In genomic region chr20:32592022-32592421, GRCh38 we compare ENCODE assay signal across 27 cellular contexts.
"Had no signal": no experiment of that assay in that cellular context is flagged by ENCODE, and none has a peak within 500 bp of the region (broad histone marks: within the 10 kb centered on the region; RNA-seq: fewer than 3 reads in every experiment).

No MANE protein-coding gene starts in this region.

- H3K4me2 ChIP-seq: smooth muscle cell had no signal

- H3K4me3 ChIP-seq: ovary, psoas muscle, skin epidermis, smooth muscle cell, spleen, suprapubic skin, testis, tibial artery, transverse colon, upper lobe of right lung, uterus had no signal

- H3K9ac ChIP-seq: parathyroid adenoma had no signal

- H3K79me2 ChIP-seq: parathyroid adenoma had no signal

- H3K9me3 ChIP-seq: ovary, psoas muscle, spleen, suprapubic skin, testis, tibial artery, transverse colon, upper lobe of right lung, uterus had no signal

- H3K4me1 ChIP-seq: parathyroid adenoma, psoas muscle, suprapubic skin, testis, tibial artery, transverse colon, upper lobe of right lung, uterus had no signal

- H3K27me3 ChIP-seq: ovary, testis, upper lobe of right lung, uterus had no signal

- H3K27ac ChIP-seq: ovary, parathyroid adenoma, psoas muscle, skin epidermis, spleen, suprapubic skin, testis, tibial artery, transverse colon, upper lobe of right lung, uterus had no signal

- ATAC-seq: naive thymus-derived CD8-positive, alpha-beta T cell; natural killer cell treated with Interleukin-12 subunit alpha and Interleukin-12 subunit beta and Interleukin-15 and Interleukin-18, amount 100 ng/mL, for 72 hours; psoas muscle; sciatic nerve; stimulated activated memory B cell treated with anti-CD40 and anti-IgM and Interleukin-4, amounts not matched to agents 10 μg/mL and 1 μg/mL and 100 μg/mL, for 72 hours; stimulated activated naive CD8-positive, alpha-beta T cell treated with anti-CD3 and anti-CD28 coated beads, Interleukin-15, amount 100 ng/mL, for 72 hours; stimulated activated naive CD8-positive, alpha-beta T cell treated with anti-CD3 and anti-CD28 coated beads, Interleukin-15, Interleukin-2, amounts not matched to agents 100 U/mL and 50 U/mL, for 24 hours; upper lobe of right lung had no signal

- H2AFZ ChIP-seq: parathyroid adenoma had no signal

- H3K36me3 ChIP-seq: ovary, spleen, suprapubic skin, tibial artery, transverse colon, upper lobe of right lung, uterus had no signal

- DNase-seq: naive thymus-derived CD8-positive, alpha-beta T cell; nephron progenitor cell; occipital lobe; ovary; psoas muscle; spleen; stimulated activated CD4-positive, alpha-beta T cell treated with anti-CD3 and anti-CD28 coated beads, Interleukin-12 subunit alpha, Interleukin-12 subunit beta, amount 100 ng/mL, for 4 hours; stimulated activated CD4-positive, alpha-beta T cell treated with anti-CD3 and anti-CD28 coated beads, Interleukin-1b, Interleukin-23, amount 100 ng/mL, for 48 hours; stimulated activated CD4-positive, alpha-beta T cell treated with anti-CD3 and anti-CD28 coated beads, Interleukin-4, amount 100 ng/mL, for 1 hour; stimulated activated CD4-positive, alpha-beta T cell treated with anti-CD3 and anti-CD28 coated beads, Interleukin-4, amount 100 ng/mL, for 4 hours; stimulated activated CD8-positive, alpha-beta memory T cell treated with anti-CD3 and anti-CD28 coated beads, Interleukin-4, amount 100 ng/mL, for 48 hours; stimulated activated naive CD4-positive, alpha-beta T cell; stimulated activated naive CD8-positive, alpha-beta T cell treated with anti-CD3 and anti-CD28 coated beads, Interleukin-15, amount 100 ng/mL, for 72 hours; stimulated activated naive CD8-positive, alpha-beta T cell treated with anti-CD3 and anti-CD28 coated beads, Interleukin-15, Interleukin-2, amounts not matched to agents 100 U/mL and 50 U/mL, for 24 hours; substantia nigra; testis; tibial artery; transverse colon; upper lobe of right lung; uterus had no signal
